ENCODE assay signal across 8 cellular contexts in genomic region chr11:3421608-3422379, GRCh38. TPM values are rescaled to one million over a fixed set of nuclear protein-coding genes. Genes with fewer than 3 reads are reported as not detected.
A peak's percentile ranks its signal among the peaks of the same experiment; 100 is the strongest.
DNase-seq lines count a peak whose midpoint lies in the region; TF ChIP-seq lines count a peak whose summit lies in the region.
"Not testable (repeated sequence)": the region's sequence is repeated elsewhere in the genome, so short reads cannot be mapped to it uniquely, and the experiment has no call there.

No MANE protein-coding gene starts in this region.

- peak overlapping the region; percentile 43 for H3K9ac ChIP-seq in smooth muscle cell (ENCODE audit: low read depth)

- not testable (repeated sequence) for H3K9me3 Mint-ChIP-seq in mesothelial cell of epicardium

- H3K79me2 ChIP-seq in ACC112 (ENCODE audit: control insufficient read depth, insufficient read depth, low read length, unreplicated experiment); smooth muscle cell (ENCODE audit: low read depth): not testable (repeated sequence)

- not testable (repeated sequence) for H3K27me3 ChIP-seq in ACC112 (ENCODE audit: insufficient read depth, low read length); ascending aorta; smooth muscle cell (ENCODE audit: low read depth)

- H3K27ac ChIP-seq in ACC112 (ENCODE audit: low read depth, low read length): peak overlapping the region; percentile 97
- peak overlapping the region; percentile 73 to 90 for H3K27ac ChIP-seq in ascending aorta
- H3K27ac ChIP-seq in smooth muscle cell (ENCODE audit: low read depth): not testable (repeated sequence)

- TF ChIP-seq CTCF in GM20000 (IDR thresholded peaks at IDR 0.05; ENCODE audit: extremely low read depth, missing control alignments); ascending aorta (IDR thresholded peaks at IDR 0.05); fibroblast of pulmonary artery (IDR thresholded peaks at IDR 0.05; ENCODE audit: low read length, missing control alignments); mesothelial cell of epicardium (IDR thresholded peaks at IDR 0.05; ENCODE audit: unreplicated experiment); smooth muscle cell (IDR thresholded peaks at IDR 0.05; ENCODE audit: borderline replicate concordance, insufficient read depth, poor library complexity, severe bottlenecking): not testable (repeated sequence)

- H4K20me1 ChIP-seq in smooth muscle cell (ENCODE audit: low read depth): not testable (repeated sequence)

- intact Hi-C loops in ascending aorta (cut with DNase I): loop anchor here (1.0 to 5.0 kb wide), 4 partner anchors 42 to 1021 kb away; partner anchors contain the start of genes NUP98, TSSC4 and ZNF195

- H3K27ac Mint-ChIP-seq in mesothelial cell of epicardium: peak overlapping the region; percentile 47

- peak overlapping the region; percentile 90 for H3K4me3 ChIP-seq in ACC112 (ENCODE audit: low read depth, low read length)
- H3K4me3 ChIP-seq in ascending aorta: peak overlapping the region; percentile 70 to 71
- H3K4me3 ChIP-seq in fibroblast of pulmonary artery (replicated peaks; ENCODE audit: low read depth, low read length): peak overlapping the region; percentile 57
- peak overlapping the region; percentile 54 for H3K4me3 ChIP-seq in smooth muscle cell

- peak overlapping the region; percentile 85 for H3K4me2 ChIP-seq in smooth muscle cell

- DNase-seq in GM20000 (ENCODE audit: low spot score): peak; percentile 10
- peak; percentile 87 for DNase-seq in NAMALWA (ENCODE audit: low spot score)
- peak; percentile 4 for DNase-seq in T-helper 9 cell
- not testable (repeated sequence) for DNase-seq in ascending aorta (ENCODE audit: low spot score in 2 of 2); mesothelial cell of epicardium (ENCODE audit: low spot score in 2 of 2, unreplicated experiment in 2 of 2); smooth muscle cell (lab: John Stamatoyannopoulos, UW; ENCODE audit: unreplicated experiment)
- peak; percentile 54 for DNase-seq in fibroblast of pulmonary artery (ENCODE audit: low read depth)

- H3K4me1 Mint-ChIP-seq in mesothelial cell of epicardium: peaks cover 14% of the 10 kb centered on the region

- peaks cover 21% of the 10 kb centered on the region for H3K27me3 Mint-ChIP-seq in mesothelial cell of epicardium (ENCODE audit: low read depth)

- peak overlapping the region; percentile 85 for H2AFZ ChIP-seq in ACC112 (ENCODE audit: low read length, unreplicated experiment)
- H2AFZ ChIP-seq in smooth muscle cell (ENCODE audit: low read depth): peak overlapping the region; percentile 75

- not testable (repeated sequence) for H3F3A ChIP-seq in smooth muscle cell (ENCODE audit: low read depth)

- not testable (repeated sequence) for H3K9me3 ChIP-seq in ascending aorta; smooth muscle cell (replicated peaks; ENCODE audit: low read depth)

- 9% methylated on average over 27 of the region's 42 CpGs for WGBS in smooth muscle cell (ENCODE audit: low lambda C conversion rate)

- H3K4me3 Mint-ChIP-seq in mesothelial cell of epicardium: peak overlapping the region; percentile 83

- H3K4me1 ChIP-seq in ACC112 (ENCODE audit: control insufficient read depth, insufficient read depth, low read length, unreplicated experiment): peaks cover 15% of the 10 kb centered on the region
- not testable (repeated sequence) for H3K4me1 ChIP-seq in ascending aorta; smooth muscle cell (ENCODE audit: low read depth)

- not testable (repeated sequence) for H3K36me3 Mint-ChIP-seq in mesothelial cell of epicardium

- H3K36me3 ChIP-seq in ACC112 (ENCODE audit: insufficient read depth, low read length); ascending aorta; smooth muscle cell (ENCODE audit: low read depth): not testable (repeated sequence)

RNA-seq across cellular contexts. Expression of gene ZNF195, which starts 42.8 kb away (rescaled TPM):
- total RNA-seq in ascending aorta (1.3 TPM), mesothelial cell of epicardium (59.5 to 65.1 TPM (median 60.0 TPM) in 3 replicates), smooth muscle cell (22.0 and 35.2 TPM in 2 replicates)
- polyA plus RNA-seq in smooth muscle cell: 12.0 and 18.0 TPM in 2 replicates

Comparison
In these comparisons a context has a peak if more than half of its experiments do, and no peak if none do; other contexts are left out.
1. RNA of gene ZNF195, which starts 42.8 kb away (total RNA-seq): 59.5 to 65.1 TPM in mesothelial cell of epicardium and 22.0 to 35.2 TPM in smooth muscle cell; 1.3 TPM in ascending aorta (single experiment); every median in the first group is over 10 times any median in the second.
2. Peak in every context shown above with its lines, with median percentiles within 50 percentile points of each other: H3K4me3 ChIP-seq.